In genomic region chr6:87222676-87223075, GRCh38 we compare ENCODE assay signal across 27 cellular contexts.
"Had no signal": no experiment of that assay in that cellular context is flagged by ENCODE, and none has a peak within 500 bp of the region (broad histone marks: within the 10 kb centered on the region; RNA-seq: fewer than 3 reads in every experiment).

No MANE protein-coding gene starts in this region.

- H3K27ac ChIP-seq: left lung, lower lobe of right lung, pancreas, prostate gland, sigmoid colon, spleen, tibial nerve, uterus had no signal

- H3K4me3 ChIP-seq: left lung, lower lobe of right lung, pancreas, prostate gland, sigmoid colon, spleen, tibial nerve, uterus had no signal

- H3K27me3 Mint-ChIP-seq: naive thymus-derived CD8-positive, alpha-beta T cell; stimulated activated naive CD8-positive, alpha-beta T cell treated with anti-CD3 and anti-CD28 coated beads, Interleukin-15, amount 100 ng/mL, for 72 hours; type B pancreatic cell had no signal

- H3K9me3 ChIP-seq: left lung, lower lobe of right lung, pancreas, prostate gland, sigmoid colon, spleen, tibial nerve, uterus had no signal

- DNase-seq: hippocampal formation; kidney; left colon; left lung; lower lobe of right lung; mammary epithelial cell; mesenchymal stem cell; naive thymus-derived CD8-positive, alpha-beta T cell; nucleus accumbens; pancreas; posterior cingulate gyrus; retina; right cardiac atrium; sigmoid colon; small intestine; spleen; stimulated activated CD4-positive, alpha-beta T cell treated with anti-CD3 and anti-CD28 coated beads, Interleukin-4, amount 100 ng/mL, for 24 hours; stimulated activated naive CD4-positive, alpha-beta T cell treated with Interleukin-2 at 50 U/mL for 16 hours; stimulated activated naive CD8-positive, alpha-beta T cell treated with anti-CD3 and anti-CD28 coated beads, Interleukin-15, amount 100 ng/mL, for 72 hours; substantia nigra; uterus had no signal

- H3K36me3 ChIP-seq: prostate gland, uterus had no signal

- FAIRE-seq: small intestine had no signal

- H3K4me1 ChIP-seq: left lung, lower lobe of right lung, pancreas, prostate gland, sigmoid colon, tibial nerve, uterus had no signal

- H3K27ac Mint-ChIP-seq: nephron; stimulated activated effector memory CD8-positive, alpha-beta T cell treated with anti-CD3 and anti-CD28 coated beads, Interleukin-12 subunit alpha, Interleukin-12 subunit beta, amount 100 ng/mL, for 72 hours; stimulated activated naive CD8-positive, alpha-beta T cell treated with anti-CD3 and anti-CD28 coated beads, Interleukin-15, amount 100 ng/mL, for 72 hours; type B pancreatic cell had no signal

- H3K9me3 Mint-ChIP-seq: naive thymus-derived CD8-positive, alpha-beta T cell; nephron; stimulated activated effector memory CD8-positive, alpha-beta T cell treated with anti-CD3 and anti-CD28 coated beads, Interleukin-12 subunit alpha, Interleukin-12 subunit beta, amount 100 ng/mL, for 72 hours; stimulated activated naive CD8-positive, alpha-beta T cell treated with anti-CD3 and anti-CD28 coated beads, Interleukin-15, amount 100 ng/mL, for 72 hours; type B pancreatic cell had no signal

- H3K27me3 ChIP-seq: left lung, pancreas, sigmoid colon, spleen, tibial nerve, uterus had no signal

- H3K4me1 Mint-ChIP-seq: nephron; neural crest cell; stimulated activated naive CD8-positive, alpha-beta T cell treated with anti-CD3 and anti-CD28 coated beads, Interleukin-15, amount 100 ng/mL, for 72 hours had no signal

- ATAC-seq: left colon; left lung; lower lobe of right lung; naive thymus-derived CD8-positive, alpha-beta T cell; pancreas; right cardiac atrium; stimulated activated effector memory CD8-positive, alpha-beta T cell treated with anti-CD3 and anti-CD28 coated beads, Interleukin-12 subunit alpha, Interleukin-12 subunit beta, amount 100 ng/mL, for 72 hours; stimulated activated naive CD8-positive, alpha-beta T cell treated with anti-CD3 and anti-CD28 coated beads, Interleukin-15, amount 100 ng/mL, for 72 hours had no signal

- H3K4me3 Mint-ChIP-seq: naive thymus-derived CD8-positive, alpha-beta T cell; nephron; neural crest cell; stimulated activated effector memory CD8-positive, alpha-beta T cell treated with anti-CD3 and anti-CD28 coated beads, Interleukin-12 subunit alpha, Interleukin-12 subunit beta, amount 100 ng/mL, for 72 hours; stimulated activated naive CD8-positive, alpha-beta T cell treated with anti-CD3 and anti-CD28 coated beads, Interleukin-15, amount 100 ng/mL, for 72 hours; type B pancreatic cell had no signal
